In genomic region chr22:45906946-45907345, GRCh38 we compare ENCODE assay signal across 2 cellular contexts.
TF ChIP-seq lines count a peak whose summit lies in the region.

No MANE protein-coding gene starts in this region.

TF ChIP-seq in IMR-90, 13 proteins besides CTCF, POLR2A, EP300 and RAD21:
- TF ChIP-seq BHLHE40 (IDR thresholded peaks at IDR 0.05; ENCODE audit: low read depth, low read length) (no peak), SMC3 (IDR thresholded peaks at IDR 0.05; ENCODE audit: low read depth, low read length) (no peak), RCOR1 (IDR thresholded peaks at IDR 0.05; ENCODE audit: insufficient replicate concordance, low read length) (no peak), FOS (IDR thresholded peaks at IDR 0.05; ENCODE audit: low read depth, low read length) (no peak), NFE2L2 (IDR thresholded peaks at IDR 0.05; ENCODE audit: low read depth, low read length) (no peak), RFX5 (IDR thresholded peaks at IDR 0.05; ENCODE audit: low read depth, low read length) (no peak), MXI1 (IDR thresholded peaks at IDR 0.05; ENCODE audit: borderline replicate concordance, low read depth, low read length) (no peak), MAZ (IDR thresholded peaks at IDR 0.05; ENCODE audit: borderline replicate concordance, low read depth, low read length) (no peak), USF2 (IDR thresholded peaks at IDR 0.05; ENCODE audit: low read depth, low read length) (no peak), MAFK (IDR thresholded peaks at IDR 0.05; ENCODE audit: low read depth, low read length) (no peak), CHD1 (IDR thresholded peaks at IDR 0.05; ENCODE audit: low read depth, low read length) (no peak), CEBPB (IDR thresholded peaks at IDR 0.05; ENCODE audit: low read depth, low read length) (no peak)
- TF ChIP-seq, protein P1, sequence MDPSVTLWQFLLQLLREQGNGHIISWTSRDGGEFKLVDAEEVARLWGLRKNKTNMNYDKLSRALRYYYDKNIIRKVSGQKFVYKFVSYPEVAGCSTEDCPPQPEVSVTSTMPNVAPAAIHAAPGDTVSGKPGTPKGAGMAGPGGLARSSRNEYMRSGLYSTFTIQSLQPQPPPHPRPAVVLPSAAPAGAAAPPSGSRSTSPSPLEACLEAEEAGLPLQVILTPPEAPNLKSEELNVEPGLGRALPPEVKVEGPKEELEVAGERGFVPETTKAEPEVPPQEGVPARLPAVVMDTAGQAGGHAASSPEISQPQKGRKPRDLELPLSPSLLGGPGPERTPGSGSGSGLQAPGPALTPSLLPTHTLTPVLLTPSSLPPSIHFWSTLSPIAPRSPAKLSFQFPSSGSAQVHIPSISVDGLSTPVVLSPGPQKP (IDR thresholded peaks at IDR 0.05; ENCODE audit: borderline replicate concordance, low read depth, low read length) = no peak

TF ChIP-seq in H1, 55 proteins besides CTCF, POLR2A, EP300 and RAD21:
- TF ChIP-seq SRF (IDR thresholded peaks at IDR 0.05; ENCODE audit: low read depth, low read length) (no peak), POU5F1 (IDR thresholded peaks at IDR 0.05; ENCODE audit: low read depth, low read length) (no peak), BRCA1 (IDR thresholded peaks at IDR 0.05; ENCODE audit: low read depth, low read length) (no peak), FOSL1 (IDR thresholded peaks at IDR 0.05; ENCODE audit: insufficient read depth, low read depth, low read length) (no peak), TCF12 (IDR thresholded peaks at IDR 0.05; ENCODE audit: low read depth, low read length) (no peak), GABPA (IDR thresholded peaks at IDR 0.05; ENCODE audit: borderline replicate concordance, insufficient read depth, low read length) (no peak), SP1 (IDR thresholded peaks at IDR 0.05; ENCODE audit: low read depth, low read length) (no peak)
